In genomic region chr2:144535300-144535699, GRCh38 we compare ENCODE assay signal across 34 cellular contexts.
"Had no signal": no experiment of that assay in that cellular context is flagged by ENCODE, and none has a peak within 500 bp of the region (broad histone marks: within the 10 kb centered on the region; RNA-seq: fewer than 3 reads in every experiment).

No MANE protein-coding gene starts in this region.

- DNase-seq: Karpas-422, Kasumi-1, KG1, MG63, MM.1S, MV-4-11, NCI-H1048, NCI-H1092, NCI-H1092 treated with DMSO at 0.1 percent for 48 hours, NCI-H1105, NCI-H1105 treated with DMSO at 0.1 percent for 48 hours, NCI-H1417, NCI-H1417 treated with DMSO at 0.1 percent for 48 hours, NCI-H1436, NCI-H1436 treated with DMSO at 0.1 percent for 48 hours, NCI-H146, NCI-H1694, NCI-H1694 treated with DMSO at 0.1 percent for 48 hours, NCI-H187, NCI-H187 treated with DMSO at 0.1 percent for 48 hours, NCI-H1930, NCI-H2029, NCI-H2029 treated with DMSO at 0.1 percent for 48 hours, NCI-H2081, NCI-H2081 treated with DMSO at 0.1 percent for 48 hours, NCI-H2107, NCI-H2171, NCI-H2171 treated with DMSO at 0.1 percent for 48 hours, NCI-H2227 treated with DMSO at 0.1 percent for 48 hours, NCI-H226, NCI-H345, NCI-H446, NCI-H446 treated with DMSO at 0.1 percent for 48 hours had no signal

- H3K9ac ChIP-seq: KMS-11 had no signal

- H3K4me2 ChIP-seq: KMS-11 had no signal

- H3K9me3 ChIP-seq: MG63 had no signal

- H3K36me3 ChIP-seq: MG63 had no signal

- H3K27ac ChIP-seq: KMS-11 had no signal

- H3K4me3 ChIP-seq: MG63 had no signal

- H3K27me3 ChIP-seq: MG63 had no signal
